ENCODE assay signal across 23 cellular contexts in the genomic region with DNA sequence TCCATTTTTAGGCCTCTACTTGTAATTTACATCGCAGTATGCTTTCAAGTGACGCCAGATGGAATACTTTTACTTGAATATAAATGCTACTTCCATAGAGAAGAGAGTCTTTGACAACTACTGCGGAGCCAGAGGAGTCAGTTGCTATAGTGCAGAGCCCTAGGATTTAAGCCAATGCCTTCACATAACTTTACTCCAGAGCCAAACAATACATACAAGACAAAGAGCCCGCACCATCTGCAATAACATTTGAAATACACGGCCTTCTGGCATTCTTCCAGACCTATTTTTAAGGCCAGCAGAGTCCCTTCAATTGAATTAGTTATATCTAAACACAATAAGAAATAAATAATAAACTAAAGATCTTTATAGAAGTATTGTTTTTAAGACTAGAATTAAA. TPM values are rescaled to one million over a fixed set of nuclear protein-coding genes. Genes with fewer than 3 reads are reported as not detected.
DNase-seq lines count a peak whose midpoint lies in the region; ATAC-seq and TF ChIP-seq lines count a peak whose summit lies in the region.
"Had no signal": no experiment of that assay in that cellular context is flagged by ENCODE, and none has a peak within 500 bp of the region (broad histone marks: within the 10 kb centered on the region; RNA-seq: fewer than 3 reads in every experiment).

No MANE protein-coding gene starts in this region.

- H3K4me3 ChIP-seq in cardiac muscle cell = peak overlapping the region; percentile 23
- H3K4me3 ChIP-seq in psoas muscle = no peak overlapping the region
- H3K4me3 ChIP-seq in endodermal cell (ENCODE audit: low read length) = no peak overlapping the region
- H3K4me3 ChIP-seq in colonic mucosa = no peak overlapping the region
- H3K4me3 ChIP-seq: GM12878, PC-9, thoracic aorta had no signal

- no peak overlapping the region for H3K27ac Mint-ChIP-seq in endodermal cell
- H3K27ac Mint-ChIP-seq: activated CD8-positive, alpha-beta memory T cell treated with anti-CD3 and anti-CD28 coated beads, Interleukin-2, amount 10 ng/mL, durations not matched to agents 7 days and 5 days; memory B cell; natural killer cell had no signal

- H3K9ac ChIP-seq in endodermal cell (ENCODE audit: extremely low read depth, low read length, poor library complexity, severe bottlenecking) = no peak overlapping the region
- no peak overlapping the region for H3K9ac ChIP-seq in colonic mucosa (ENCODE audit: low read depth in 2 of 2, low read length in 2 of 2)

- 22 to 32% (median 28%) methylated on average over 5 of the region's 5 CpGs for WGBS in psoas muscle, 3 donors
- 89 to 97% methylated on average over 3 to 5 of the region's 5 CpGs for WGBS in endodermal cell (ENCODE audit: insufficient coverage in 1 of 2, insufficient read length in 1 of 2), 2 experiments

- H3K27me3 Mint-ChIP-seq in endodermal cell (ENCODE audit: insufficient read depth) = no peaks in the 10 kb centered on the region
- H3K27me3 Mint-ChIP-seq: activated CD8-positive, alpha-beta memory T cell treated with anti-CD3 and anti-CD28 coated beads, Interleukin-2, amount 10 ng/mL, durations not matched to agents 7 days and 5 days; memory B cell had no signal

- no peak overlapping the region for H3K4me3 Mint-ChIP-seq in endodermal cell
- H3K4me3 Mint-ChIP-seq: activated CD8-positive, alpha-beta memory T cell treated with anti-CD3 and anti-CD28 coated beads, Interleukin-2, amount 10 ng/mL, durations not matched to agents 7 days and 5 days; memory B cell; natural killer cell had no signal

- TF ChIP-seq CTCF in cardiac muscle cell (IDR thresholded peaks at IDR 0.05; ENCODE audit: low read depth, low read length) = no peak
- no peak for TF ChIP-seq CTCF in psoas muscle (IDR thresholded peaks at IDR 0.05)
- no peak for TF ChIP-seq CTCF in endodermal cell (conservative IDR thresholded peaks at IDR 0.05)
- TF ChIP-seq CTCF in colonic mucosa (IDR thresholded peaks at IDR 0.05) = no peak

- H3K27me3 ChIP-seq in cardiac muscle cell = no peaks in the 10 kb centered on the region
- H3K27me3 ChIP-seq in psoas muscle (ENCODE audit: insufficient read depth in 3 of 3, low read length in 2 of 3) = no peaks in the 10 kb centered on the region
- no peaks in the 10 kb centered on the region for H3K27me3 ChIP-seq in endodermal cell (ENCODE audit: control insufficient read depth, insufficient read depth, low read length, poor library complexity, severe bottlenecking)
- no peaks in the 10 kb centered on the region for H3K27me3 ChIP-seq in colonic mucosa

- peak overlapping the region; percentile 99 for H3K27ac ChIP-seq in cardiac muscle cell
- peak overlapping the region; percentile 7 for H3K27ac ChIP-seq in psoas muscle
- no peak overlapping the region for H3K27ac ChIP-seq in endodermal cell (ENCODE audit: low read depth, low read length)
- H3K27ac ChIP-seq in colonic mucosa = no peak overlapping the region
- H3K27ac ChIP-seq: epithelial cell of prostate, PC-9, thoracic aorta had no signal

- H3K9me3 ChIP-seq in cardiac muscle cell (ENCODE audit: low read depth) (no peaks in the 10 kb centered on the region), psoas muscle (no peaks in the 10 kb centered on the region), endodermal cell (ENCODE audit: control insufficient read depth, low read length) (no peaks in the 10 kb centered on the region), colonic mucosa (no peaks in the 10 kb centered on the region)
- H3K9me3 ChIP-seq: thoracic aorta had no signal

- peaks cover 23% of the 10 kb centered on the region for H3K36me3 Mint-ChIP-seq in endodermal cell (ENCODE audit: low read depth)

- H3K4me1 Mint-ChIP-seq in endodermal cell = peaks cover 16% of the 10 kb centered on the region
- H3K4me1 Mint-ChIP-seq: activated CD8-positive, alpha-beta memory T cell treated with anti-CD3 and anti-CD28 coated beads, Interleukin-2, amount 10 ng/mL, durations not matched to agents 7 days and 5 days; memory B cell; natural killer cell had no signal

- H3K4me1 ChIP-seq in cardiac muscle cell (ENCODE audit: low read depth) (peaks cover 86% of the 10 kb centered on the region), psoas muscle (peaks cover 24% of the 10 kb centered on the region), endodermal cell (ENCODE audit: control insufficient read depth, insufficient read depth, low read length) (peaks cover 14% of the 10 kb centered on the region), colonic mucosa (no peaks in the 10 kb centered on the region)

- no peaks in the 10 kb centered on the region for H3K9me3 Mint-ChIP-seq in endodermal cell
- H3K9me3 Mint-ChIP-seq: memory B cell, natural killer cell had no signal

- peaks cover 44% of the 10 kb centered on the region for H3K36me3 ChIP-seq in cardiac muscle cell
- peaks cover 0 to 48% of the 10 kb centered on the region in 2 donors for H3K36me3 ChIP-seq in psoas muscle (ENCODE audit: insufficient read depth in 1 of 2, low read depth in 1 of 2)
- H3K36me3 ChIP-seq in endodermal cell (ENCODE audit: control insufficient read depth, insufficient read depth, low read length) = peaks cover 23% of the 10 kb centered on the region
- no peaks in the 10 kb centered on the region for H3K36me3 ChIP-seq in colonic mucosa

- intact Hi-C loops in psoas muscle (cut with DNase I) (loop anchor here in 1 of 2 donors (10.0 kb wide), 1 partner anchor 62 kb away; a partner anchor contains a TSS), colonic mucosa (cut with DNase I) (no loop called here)

- DNase-seq in NCI-H82 (lab: John Stamatoyannopoulos, UW) (peak; percentile 89), brain pericyte (ENCODE audit: low read depth, low spot score) (peak; percentile 59), cardiac muscle cell (ENCODE audit: low read depth in 1 of 2, low spot score in 1 of 2) (peak; percentile 71 to 78), psoas muscle (no peak), endodermal cell (no peak), DMS79 treated with DMSO at 0.1 percent for 48 hours (lab: John Stamatoyannopoulos, UW) (no peak), AG20443 (ENCODE audit: low spot score) (no peak), colonic mucosa (no peak)
- DNase-seq: activated CD8-positive, alpha-beta memory T cell treated with anti-CD3 and anti-CD28 coated beads, Interleukin-2, amount 10 ng/mL, durations not matched to agents 7 days and 5 days; Calu3; cortex of kidney; GF-D8; H7; head of caudate nucleus; natural killer cell; NCI-H1694 treated with DMSO at 0.1 percent for 48 hours; NCI-H510A; PC-9; stimulated activated CD4-positive, alpha-beta T cell treated with anti-CD3 and anti-CD28 coated beads, Interleukin-12 subunit alpha, Interleukin-12 subunit beta, amount 100 ng/mL, for 4 hours had no signal

- peak in 2 of 4 donors; percentile 60 to 63 for ATAC-seq in psoas muscle
- ATAC-seq: activated CD8-positive, alpha-beta memory T cell treated with anti-CD3 and anti-CD28 coated beads, Interleukin-2, amount 10 ng/mL, durations not matched to agents 7 days and 5 days; GM12878; natural killer cell had no signal

RNA-seq across cellular contexts. Expression of a gene that starts 59.4 kb away (rescaled TPM):
- total RNA-seq in cardiac muscle cell (133 and 177 TPM in 2 replicates), psoas muscle (10 to 100 TPM; 12.2 to 67.2 (median 31.1) TPM), endodermal cell (10 to 100 TPM; 28.8 to 32.0 TPM), colonic mucosa (10 to 100 TPM in 1 of 2 donors, 1 to 10 TPM in 1; 9.1 to 18.2 TPM)
- polyA plus RNA-seq in cardiac muscle cell (51.8 and 74.0 TPM in 2 replicates), psoas muscle (1 to 10 TPM; 3.9 to 6.3 (median 5.4) TPM)
- 16.3 TPM for polyA plus RNA-seq in endodermal cell (2013, experiment 1 of 2)
- 15.3 TPM for polyA plus RNA-seq in endodermal cell (2013, experiment 2 of 2)

Comparison
In these comparisons a context has a peak if more than half of its experiments do, and no peak if none do; other contexts are left out.
1. DNase-seq: peak in NCI-H82 (single experiment), brain pericyte (single experiment) and cardiac muscle cell (2 of 2); none in psoas muscle (0 of 2), endodermal cell (single experiment), DMS79 treated with DMSO at 0.1 percent for 48 hours (single experiment), AG20443 (single experiment) and colonic mucosa (single experiment).
2. H3K27ac ChIP-seq: peak in cardiac muscle cell (single experiment) and psoas muscle (single experiment); none in endodermal cell (single experiment) and colonic mucosa (single experiment).